ENCODE assay signal across 1 cellular context in genomic region chr1:166876540-166876838, GRCh38.
TF ChIP-seq lines count a peak whose summit lies in the region.

No MANE protein-coding gene starts in this region.

TF ChIP-seq in H1, 55 proteins besides CTCF, POLR2A, EP300 and RAD21 (continued from another document):
- TF ChIP-seq GTF2F1 (IDR thresholded peaks at IDR 0.05; ENCODE audit: borderline replicate concordance, low read depth, low read length) (no peak), CEBPB (IDR thresholded peaks at IDR 0.05; ENCODE audit: low read depth, low read length) (no peak), MAFK (IDR thresholded peaks at IDR 0.05; ENCODE audit: low read depth, low read length) (no peak), TCF12 (IDR thresholded peaks at IDR 0.05; ENCODE audit: low read depth, low read length) (no peak), SP4 (IDR thresholded peaks at IDR 0.05; ENCODE audit: low read length) (no peak), EZH2 (IDR thresholded peaks at IDR 0.05; ENCODE audit: low read depth, low read length, severe bottlenecking) (no peak)
TF ChIP-seq in H1: peak in this region for 0.
